ENCODE assay signal across 2 cellular contexts in genomic region chr1:236282719-236283118, GRCh38.
TF ChIP-seq lines count a peak whose summit lies in the region.

No MANE protein-coding gene starts in this region.

TF ChIP-seq in SK-N-SH, 30 proteins besides CTCF, POLR2A, EP300 and RAD21 (continued from another document):
- no peak for TF ChIP-seq PBX3 (IDR thresholded peaks at IDR 0.05)
- TF ChIP-seq POLR2AphosphoS5 (IDR thresholded peaks at IDR 0.05; ENCODE audit: low read depth, low read length) = no peak
- TF ChIP-seq RFX5 (IDR thresholded peaks at IDR 0.05; ENCODE audit: low read length) = no peak
- no peak for TF ChIP-seq SIN3A (IDR thresholded peaks at IDR 0.05; ENCODE audit: borderline replicate concordance, low read depth, low read length)
- no peak for TF ChIP-seq NFIC (IDR thresholded peaks at IDR 0.05; ENCODE audit: borderline replicate concordance)
- TF ChIP-seq EZH2phosphoT487 (IDR thresholded peaks at IDR 0.05; ENCODE audit: borderline replicate concordance, low read depth) = no peak
- no peak for TF ChIP-seq GATA2 (CRISPR knock-in tag; IDR thresholded peaks at IDR 0.05)
- no peak for TF ChIP-seq NRF1 (IDR thresholded peaks at IDR 0.05; ENCODE audit: low read depth, low read length)
- TF ChIP-seq FOXJ3 (CRISPR knock-in tag; IDR thresholded peaks at IDR 0.05) = no peak
- no peak for TF ChIP-seq MEF2A (IDR thresholded peaks at IDR 0.05; ENCODE audit: borderline replicate concordance, low read depth)
- TF ChIP-seq ELF1 (IDR thresholded peaks at IDR 0.05) = no peak
- TF ChIP-seq REST (IDR thresholded peaks at IDR 0.05; ENCODE audit: low read depth, low read length) = no peak
- TF ChIP-seq TCF12 (IDR thresholded peaks at IDR 0.05) = no peak
- TF ChIP-seq TEAD4 (IDR thresholded peaks at IDR 0.05; ENCODE audit: borderline replicate concordance, insufficient read depth) = no peak

TF ChIP-seq in SK-N-SH treated with all-trans-retinoic acid at 6 μM for 48 hours, 23 proteins besides CTCF, POLR2A, EP300 and RAD21 (continued from another document):
- TF ChIP-seq ZC3H10 (CRISPR knock-in tag; IDR thresholded peaks at IDR 0.05) = no peak
- no peak for TF ChIP-seq ZNF8 (CRISPR knock-in tag; IDR thresholded peaks at IDR 0.05)
- no peak for TF ChIP-seq ZFP30 (CRISPR knock-in tag; IDR thresholded peaks at IDR 0.05)
- TF ChIP-seq CSDC2 (CRISPR knock-in tag; IDR thresholded peaks at IDR 0.05) = no peak
